ENCODE assay signal across 12 cellular contexts in genomic region chr6:38775870-38776269, GRCh38.
DNase-seq lines count a peak whose midpoint lies in the region; ATAC-seq and TF ChIP-seq lines count a peak whose summit lies in the region.
"Had no signal": no experiment of that assay in that cellular context is flagged by ENCODE, and none has a peak within 500 bp of the region (broad histone marks: within the 10 kb centered on the region; RNA-seq: fewer than 3 reads in every experiment).

No MANE protein-coding gene starts in this region.

- no peaks in the 10 kb centered on the region for H3F3A ChIP-seq in PC-9 (ENCODE audit: insufficient read depth, low read depth)

- H3K27ac ChIP-seq in brain microvascular endothelial cell (peak overlapping the region; percentile 50), aorta (ENCODE audit: low read depth in 1 of 2, low read length in 2 of 2) (no peak overlapping the region), PC-9 (no peak overlapping the region)
- H3K27ac ChIP-seq: neural progenitor cell had no signal

- H3K36me3 ChIP-seq in brain microvascular endothelial cell (replicated peaks) (no peaks in the 10 kb centered on the region), aorta (ENCODE audit: control insufficient read depth in 1 of 2, insufficient read depth in 2 of 2, low read length in 1 of 2) (no peaks in the 10 kb centered on the region), PC-9 (ENCODE audit: low read depth) (no peaks in the 10 kb centered on the region)
- H3K36me3 ChIP-seq: neural progenitor cell had no signal

- no TSS peak for BruUV-seq in PC-9 (replicated peaks; lab: Mats Ljungman, UMichigan)

- CTCF ChIA-PET in PC-9 (lab: Charles Lee), result interaction anchor here (0.6 kb wide), 1 partner anchor 30 kb away, joined by 3 read pairs; no protein-coding TSS in a partner anchor

- H3K4me3 ChIP-seq in brain microvascular endothelial cell (ENCODE audit: low read depth, low read length) (no peak overlapping the region), aorta (ENCODE audit: low read length in 2 of 2) (no peak overlapping the region), PC-9 (no peak overlapping the region)
- H3K4me3 ChIP-seq: K562, neural progenitor cell had no signal

- H3K79me2 ChIP-seq in PC-9 (ENCODE audit: low read depth), result no peaks in the 10 kb centered on the region

- POLR2A ChIA-PET in PC-9 (lab: Charles Lee; ENCODE audit: unreplicated experiment), result interaction anchor here (0.5 to 0.6 kb wide), 2 partner anchors 91 to 1343 kb away, joined by 3 to 11 read pairs; partner anchors contain the start of gene CMTR1

- H3K4me2 ChIP-seq in PC-9, result no peak overlapping the region
- H3K4me2 ChIP-seq: neural progenitor cell had no signal

- intact Hi-C loops in Right ventricle myocardium inferior (cut with DNase I), result no loop called here
- intact Hi-C loops in aorta (cut with DNase I), result no loop called here
- intact Hi-C loops in PC-9 (cut with micrococcal nuclease; ENCODE audit: unreplicated experiment), result no loop called here

- 89 to 100% methylated on average over 1 of the region's 1 CpG for WGBS in aorta, 2 donors

- H3K4me1 ChIP-seq in aorta (ENCODE audit: control insufficient read depth in 1 of 2, insufficient read depth in 2 of 2, low read length in 2 of 2) (no peaks in the 10 kb centered on the region), PC-9 (replicated peaks; ENCODE audit: insufficient read depth) (no peaks in the 10 kb centered on the region)
- H3K4me1 ChIP-seq: neural progenitor cell had no signal

- H4K20me1 ChIP-seq in PC-9 (ENCODE audit: insufficient read depth), result no peaks in the 10 kb centered on the region

- in situ Hi-C loops in brain microvascular endothelial cell (cut with HindIII; ENCODE audit: low pct_ligation_motif_present, low sequenced_read_pairs), result no loop called here

- H2AFZ ChIP-seq in PC-9, result no peak overlapping the region
- H2AFZ ChIP-seq: neural progenitor cell had no signal

- peak; percentile 52 for ATAC-seq in GM18505 (IDR thresholded peaks at IDR 0.05; ENCODE audit: unreplicated experiment)
- ATAC-seq in GM21576 (IDR thresholded peaks at IDR 0.05; ENCODE audit: unreplicated experiment), result peak; percentile 78
- ATAC-seq in HG03280 (IDR thresholded peaks at IDR 0.05; ENCODE audit: unreplicated experiment), result peak; percentile 44
- ATAC-seq in Right ventricle myocardium inferior, result no peak
- no peak for ATAC-seq in aorta (ENCODE audit: low FRiP score)
- ATAC-seq: K562, left colon had no signal

- TF ChIP-seq POLR2A in GM18505 (IDR thresholded peaks at IDR 0.05; ENCODE audit: borderline replicate concordance, extremely low read depth, insufficient read depth, insufficient read length), result no peak

- no peak for DNase-seq in brain microvascular endothelial cell
- DNase-seq in Right ventricle myocardium inferior (ENCODE audit: missing footprints), result no peak
- DNase-seq in aorta, result no peak
- DNase-seq in NCI-H2107 (lab: John Stamatoyannopoulos, UW), result no peak
- no peak for DNase-seq in PC-9
- DNase-seq: CD4-positive, alpha-beta T cell; left colon had no signal

- no peaks in the 10 kb centered on the region for H3K9me2 ChIP-seq in PC-9 (ENCODE audit: insufficient read depth)

- H3K9me3 ChIP-seq in aorta (ENCODE audit: control insufficient read depth, low read length) (no peaks in the 10 kb centered on the region), PC-9 (ENCODE audit: insufficient read depth, low read depth) (no peaks in the 10 kb centered on the region)

- no peaks in the 10 kb centered on the region for H3K27me3 ChIP-seq in brain microvascular endothelial cell (replicated peaks)
- no peaks in the 10 kb centered on the region for H3K27me3 ChIP-seq in aorta (ENCODE audit: control insufficient read depth in 1 of 2, insufficient read depth in 2 of 2, low read length in 1 of 2)
- H3K27me3 ChIP-seq in PC-9 (ENCODE audit: insufficient read depth, low read depth), result no peaks in the 10 kb centered on the region

- TF ChIP-seq CTCF in brain microvascular endothelial cell (IDR thresholded peaks at IDR 0.05; ENCODE audit: low read depth, low read length, missing control alignments), result no peak
- no peak for TF ChIP-seq CTCF in PC-9 (conservative IDR thresholded peaks at IDR 0.05)

Comparison
In these comparisons a context has a peak if more than half of its experiments do, and no peak if none do; other contexts are left out.
1. ATAC-seq: peak in GM18505 (single experiment), GM21576 (single experiment) and HG03280 (single experiment); none in Right ventricle myocardium inferior (single experiment) and aorta (single experiment).